12 cellular contexts compared by ENCODE assay signal in the genomic region with DNA sequence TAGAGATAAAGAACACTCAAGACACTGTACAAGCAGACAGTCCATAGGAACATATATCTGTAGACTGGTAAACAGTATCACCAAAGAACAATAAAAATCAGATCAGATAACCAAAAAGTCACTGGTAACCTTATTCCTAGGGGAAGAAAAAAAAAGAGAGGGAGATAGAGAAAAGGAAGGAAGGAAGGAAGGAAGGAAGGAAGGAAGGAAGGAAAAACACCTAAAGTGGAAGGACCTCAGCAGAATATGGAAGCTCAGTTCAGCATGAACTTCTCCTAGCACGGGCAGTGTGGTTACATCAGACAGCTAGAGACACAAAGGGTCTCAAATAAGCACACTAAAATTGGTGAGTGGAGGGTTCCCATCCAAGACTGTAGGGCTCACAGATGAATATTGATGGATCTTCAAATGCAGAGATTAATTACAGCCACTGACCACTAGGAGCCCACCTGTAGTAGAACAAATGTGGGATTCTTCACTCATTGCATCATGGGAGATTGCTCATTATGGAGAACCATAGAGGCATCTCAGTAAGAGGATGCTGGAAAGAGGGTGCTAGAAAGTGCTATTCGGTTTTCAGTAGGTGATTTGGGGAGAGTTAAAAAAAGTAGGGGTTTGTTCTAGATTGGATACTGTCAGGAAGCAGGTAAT.
DNase-seq lines count a peak whose midpoint lies in the region; ATAC-seq and TF ChIP-seq lines count a peak whose summit lies in the region.
"Had no signal": no experiment of that assay in that cellular context is flagged by ENCODE, and none has a peak within 500 bp of the region (broad histone marks: within the 10 kb centered on the region; RNA-seq: fewer than 3 reads in every experiment).

No MANE protein-coding gene starts in this region.

- peak overlapping the region; percentile 17 for H3K4me3 Mint-ChIP-seq in memory B cell
- H3K4me3 Mint-ChIP-seq: central memory CD8-positive, alpha-beta T cell had no signal

- no peaks in the 10 kb centered on the region for H3K27me3 Mint-ChIP-seq in memory B cell
- H3K27me3 Mint-ChIP-seq: central memory CD8-positive, alpha-beta T cell had no signal

- no TSS peak for BruUV-seq in HCT116 (replicated peaks; lab: Mats Ljungman, UMichigan)

- H3K4me3 ChIP-seq in HCT116 (replicated peaks in 1 of 2; ENCODE audit: low read depth in 1 of 2, low read length in 2 of 2) = no peak overlapping the region
- H3K4me3 ChIP-seq: left lung had no signal

- H3K27ac Mint-ChIP-seq in memory B cell = no peak overlapping the region

- RAD21 ChIA-PET in HCT116 (lab: Charles Lee; ENCODE audit: low non-redundant PET in 1 of 2, low total read pairs in 2 of 2, uncharacterized antibody in 2 of 2, unreplicated experiment in 2 of 2) = no interaction called here

- POLR2A ChIA-PET in HCT116 (lab: Charles Lee) = no interaction called here

- no peak for TF ChIP-seq POLR2A in HCT116 (IDR thresholded peaks at IDR 0.05; ENCODE audit: borderline replicate concordance, extremely low read depth, insufficient read depth, insufficient read length)

- TF ChIP-seq CTCF in HCT116 (IDR thresholded peaks at IDR 0.05 in 2 of 3, conservative IDR thresholded peaks at IDR 0.05 in 1 of 3; ENCODE audit: borderline replicate concordance in 1 of 3, insufficient read depth in 1 of 3, low read depth in 2 of 3, low read length in 2 of 3) = peak in 2 of 3 experiments; percentile 38 to 40; a peak in 4 of 6 replicates

- in situ Hi-C loops in SK-MEL-5 (cut with HindIII; ENCODE audit: low pct_unique_long_range_greater_than_20kb, low sequenced_read_pairs) = no loop called here

- H3K36me3 Mint-ChIP-seq in memory B cell = peaks cover 8% of the 10 kb centered on the region

- H3K4me1 Mint-ChIP-seq in memory B cell = peaks cover 23% of the 10 kb centered on the region
- H3K4me1 Mint-ChIP-seq: central memory CD8-positive, alpha-beta T cell had no signal

- no peak overlapping the region for H2AFZ ChIP-seq in HCT116 (ENCODE audit: low read depth, low read length, poor library complexity, severe bottlenecking)

- H3K9me2 ChIP-seq in HCT116 (ENCODE audit: insufficient read depth) = no peaks in the 10 kb centered on the region

- H3K9me3 ChIP-seq in HCT116 (ENCODE audit: control insufficient read depth in 1 of 2, insufficient read depth in 1 of 2, low read depth in 1 of 2, low read length in 2 of 2) = no peaks in the 10 kb centered on the region
- H3K9me3 ChIP-seq: left lung had no signal

- no peaks in the 10 kb centered on the region for H3K4me1 ChIP-seq in HCT116 (ENCODE audit: control insufficient read depth in 1 of 2, insufficient read depth in 2 of 2, low read length in 2 of 2)
- H3K4me1 ChIP-seq: left lung had no signal

- no peak for TF ChIP-seq RAD21 in HCT116 (IDR thresholded peaks at IDR 0.05; ENCODE audit: low read depth)

- ATAC-seq in HCT116 (peak; percentile 74), memory B cell (ENCODE audit: low read depth) (no peak)
- ATAC-seq: activated CD4-positive, CD25-positive, alpha-beta regulatory T cell treated with anti-CD3 and anti-CD28 coated beads, Interleukin-2, amount 50 U/mL, for 24 hours; left lung had no signal

- no peaks in the 10 kb centered on the region for H4K20me1 ChIP-seq in HCT116 (ENCODE audit: insufficient read depth)

- no peaks in the 10 kb centered on the region for H3K27me3 ChIP-seq in HCT116 (ENCODE audit: insufficient read depth, low read length)
- H3K27me3 ChIP-seq: left lung had no signal

- no peaks in the 10 kb centered on the region for H3K36me3 ChIP-seq in HCT116 (ENCODE audit: control insufficient read depth in 1 of 2, insufficient read depth in 2 of 2, low read length in 2 of 2)
- H3K36me3 ChIP-seq: left lung had no signal

- CTCF ChIA-PET in HCT116 (lab: Charles Lee) = no interaction called here

- no peak overlapping the region for H3K27ac ChIP-seq in HCT116 (ENCODE audit: low read depth, low read length)
- H3K27ac ChIP-seq: left lung had no signal

- peaks cover 1% of the 10 kb centered on the region for H3K9me3 Mint-ChIP-seq in memory B cell
- H3K9me3 Mint-ChIP-seq: central memory CD8-positive, alpha-beta T cell had no signal

- DNase-seq in ELR (ENCODE audit: low read depth) = peak; percentile 6
- peak; percentile 2 for DNase-seq in HCT116 (ENCODE audit: low read depth, low spot score)
- peak; percentile 44 for DNase-seq in SK-MEL-5 (ENCODE audit: low read depth, low spot score)
- DNase-seq in memory B cell (ENCODE audit: low spot score in 2 of 2) = no peak
- DNase-seq in stimulated activated CD4-positive, alpha-beta T cell treated with anti-CD3 and anti-CD28 coated beads, Interleukin-4, amount 100 ng/mL, for 24 hours = no peak
- no peak for DNase-seq in activated CD4-positive, alpha-beta T cell treated with anti-CD3 and anti-CD28 coated beads, Interleukin-2, amount 50 U/mL, for 48 hours
- DNase-seq in hepatic stellate cell (ENCODE audit: low spot score) = no peak
- DNase-seq: activated effector memory CD4-positive, alpha-beta T cell treated with anti-CD3 and anti-CD28 coated beads, Interleukin-2, amount 50 U/mL, for 16 hours; left lung; NCI-H1436 had no signal

- H3K79me2 ChIP-seq in HCT116 (ENCODE audit: insufficient read depth, low read length) = no peaks in the 10 kb centered on the region

- H3K9ac ChIP-seq in HCT116 (ENCODE audit: low read length) = no peak overlapping the region

- intact Hi-C loops in HCT116 (cut with micrococcal nuclease) = no loop called here

- H3K4me2 ChIP-seq in HCT116 (ENCODE audit: low read length) = no peak overlapping the region

TF ChIP-seq in HCT116, 20 proteins besides CTCF, POLR2A, EP300 and RAD21:
- no peak for TF ChIP-seq ELF1 (IDR thresholded peaks at IDR 0.05; ENCODE audit: borderline replicate concordance, low read depth)
- TF ChIP-seq EZH2phosphoT487 (IDR thresholded peaks at IDR 0.05; ENCODE audit: borderline replicate concordance) = no peak
- TF ChIP-seq SP1 (IDR thresholded peaks at IDR 0.05; ENCODE audit: low read depth) = no peak
- TF ChIP-seq, protein P1, sequence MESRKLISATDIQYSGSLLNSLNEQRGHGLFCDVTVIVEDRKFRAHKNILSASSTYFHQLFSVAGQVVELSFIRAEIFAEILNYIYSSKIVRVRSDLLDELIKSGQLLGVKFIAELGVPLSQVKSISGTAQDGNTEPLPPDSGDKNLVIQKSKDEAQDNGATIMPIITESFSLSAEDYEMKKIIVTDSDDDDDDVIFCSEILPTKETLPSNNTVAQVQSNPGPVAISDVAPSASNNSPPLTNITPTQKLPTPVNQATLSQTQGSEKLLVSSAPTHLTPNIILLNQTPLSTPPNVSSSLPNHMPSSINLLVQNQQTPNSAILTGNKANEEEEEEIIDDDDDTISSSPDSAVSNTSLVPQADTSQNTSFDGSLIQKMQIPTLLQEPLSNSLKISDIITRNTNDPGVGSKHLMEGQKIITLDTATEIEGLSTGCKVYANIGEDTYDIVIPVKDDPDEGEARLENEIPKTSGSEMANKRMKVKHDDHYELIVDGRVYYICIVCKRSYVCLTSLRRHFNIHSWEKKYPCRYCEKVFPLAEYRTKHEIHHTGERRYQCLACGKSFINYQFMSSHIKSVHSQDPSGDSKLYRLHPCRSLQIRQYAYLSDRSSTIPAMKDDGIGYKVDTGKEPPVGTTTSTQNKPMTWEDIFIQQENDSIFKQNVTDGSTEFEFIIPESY (IDR thresholded peaks at IDR 0.05; ENCODE audit: extremely low read depth, insufficient replicate concordance, low read length) = no peak
- TF ChIP-seq YY1 (IDR thresholded peaks at IDR 0.05; ENCODE audit: extremely low read depth, insufficient replicate concordance, low read depth, low read length) = no peak
- TF ChIP-seq EGR1 (IDR thresholded peaks at IDR 0.05; ENCODE audit: low read depth) = no peak
- TF ChIP-seq ZFX (IDR thresholded peaks at IDR 0.05) = no peak
- TF ChIP-seq POLR2AphosphoS5 (IDR thresholded peaks at IDR 0.05; ENCODE audit: low read depth, low read length) = no peak
- TF ChIP-seq TCF7L2 (IDR thresholded peaks at IDR 0.05; ENCODE audit: borderline replicate concordance, extremely low read depth, insufficient read depth, insufficient read length) = no peak
- TF ChIP-seq CBX3 (IDR thresholded peaks at IDR 0.05; ENCODE audit: low read depth) = no peak
- TF ChIP-seq, protein P2, sequence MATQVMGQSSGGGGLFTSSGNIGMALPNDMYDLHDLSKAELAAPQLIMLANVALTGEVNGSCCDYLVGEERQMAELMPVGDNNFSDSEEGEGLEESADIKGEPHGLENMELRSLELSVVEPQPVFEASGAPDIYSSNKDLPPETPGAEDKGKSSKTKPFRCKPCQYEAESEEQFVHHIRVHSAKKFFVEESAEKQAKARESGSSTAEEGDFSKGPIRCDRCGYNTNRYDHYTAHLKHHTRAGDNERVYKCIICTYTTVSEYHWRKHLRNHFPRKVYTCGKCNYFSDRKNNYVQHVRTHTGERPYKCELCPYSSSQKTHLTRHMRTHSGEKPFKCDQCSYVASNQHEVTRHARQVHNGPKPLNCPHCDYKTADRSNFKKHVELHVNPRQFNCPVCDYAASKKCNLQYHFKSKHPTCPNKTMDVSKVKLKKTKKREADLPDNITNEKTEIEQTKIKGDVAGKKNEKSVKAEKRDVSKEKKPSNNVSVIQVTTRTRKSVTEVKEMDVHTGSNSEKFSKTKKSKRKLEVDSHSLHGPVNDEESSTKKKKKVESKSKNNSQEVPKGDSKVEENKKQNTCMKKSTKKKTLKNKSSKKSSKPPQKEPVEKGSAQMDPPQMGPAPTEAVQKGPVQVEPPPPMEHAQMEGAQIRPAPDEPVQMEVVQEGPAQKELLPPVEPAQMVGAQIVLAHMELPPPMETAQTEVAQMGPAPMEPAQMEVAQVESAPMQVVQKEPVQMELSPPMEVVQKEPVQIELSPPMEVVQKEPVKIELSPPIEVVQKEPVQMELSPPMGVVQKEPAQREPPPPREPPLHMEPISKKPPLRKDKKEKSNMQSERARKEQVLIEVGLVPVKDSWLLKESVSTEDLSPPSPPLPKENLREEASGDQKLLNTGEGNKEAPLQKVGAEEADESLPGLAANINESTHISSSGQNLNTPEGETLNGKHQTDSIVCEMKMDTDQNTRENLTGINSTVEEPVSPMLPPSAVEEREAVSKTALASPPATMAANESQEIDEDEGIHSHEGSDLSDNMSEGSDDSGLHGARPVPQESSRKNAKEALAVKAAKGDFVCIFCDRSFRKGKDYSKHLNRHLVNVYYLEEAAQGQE (IDR thresholded peaks at IDR 0.05; ENCODE audit: low read depth) = no peak
- TF ChIP-seq ZNF274 (IDR thresholded peaks at IDR 0.05; ENCODE audit: low read depth, low read length) = no peak
- TF ChIP-seq EZH2 (IDR thresholded peaks at IDR 0.05) = no peak
- no peak for TF ChIP-seq CEBPB (IDR thresholded peaks at IDR 0.05; ENCODE audit: low read depth)
- TF ChIP-seq SRF (IDR thresholded peaks at IDR 0.05; ENCODE audit: low read depth) = no peak
- TF ChIP-seq, protein P3, sequence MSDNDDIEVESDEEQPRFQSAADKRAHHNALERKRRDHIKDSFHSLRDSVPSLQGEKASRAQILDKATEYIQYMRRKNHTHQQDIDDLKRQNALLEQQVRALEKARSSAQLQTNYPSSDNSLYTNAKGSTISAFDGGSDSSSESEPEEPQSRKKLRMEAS (IDR thresholded peaks at IDR 0.05) = no peak
- no peak for TF ChIP-seq JUND (IDR thresholded peaks at IDR 0.05)
- TF ChIP-seq SIN3A (IDR thresholded peaks at IDR 0.05; ENCODE audit: low read depth) = no peak
- TF ChIP-seq FOSL1 (IDR thresholded peaks at IDR 0.05; ENCODE audit: low read depth) = no peak

Comparison
In these comparisons a context has a peak if more than half of its experiments do, and no peak if none do; other contexts are left out.
1. DNase-seq: peak in ELR (single experiment), HCT116 (single experiment) and SK-MEL-5 (single experiment); none in memory B cell (0 of 2), stimulated activated CD4-positive, alpha-beta T cell treated with anti-CD3 and anti-CD28 coated beads, Interleukin-4, amount 100 ng/mL, for 24 hours (single experiment), activated CD4-positive, alpha-beta T cell treated with anti-CD3 and anti-CD28 coated beads, Interleukin-2, amount 50 U/mL, for 48 hours (0 of 2) and hepatic stellate cell (single experiment).